ENCODE assay signal across 8 cellular contexts in the genomic region with DNA sequence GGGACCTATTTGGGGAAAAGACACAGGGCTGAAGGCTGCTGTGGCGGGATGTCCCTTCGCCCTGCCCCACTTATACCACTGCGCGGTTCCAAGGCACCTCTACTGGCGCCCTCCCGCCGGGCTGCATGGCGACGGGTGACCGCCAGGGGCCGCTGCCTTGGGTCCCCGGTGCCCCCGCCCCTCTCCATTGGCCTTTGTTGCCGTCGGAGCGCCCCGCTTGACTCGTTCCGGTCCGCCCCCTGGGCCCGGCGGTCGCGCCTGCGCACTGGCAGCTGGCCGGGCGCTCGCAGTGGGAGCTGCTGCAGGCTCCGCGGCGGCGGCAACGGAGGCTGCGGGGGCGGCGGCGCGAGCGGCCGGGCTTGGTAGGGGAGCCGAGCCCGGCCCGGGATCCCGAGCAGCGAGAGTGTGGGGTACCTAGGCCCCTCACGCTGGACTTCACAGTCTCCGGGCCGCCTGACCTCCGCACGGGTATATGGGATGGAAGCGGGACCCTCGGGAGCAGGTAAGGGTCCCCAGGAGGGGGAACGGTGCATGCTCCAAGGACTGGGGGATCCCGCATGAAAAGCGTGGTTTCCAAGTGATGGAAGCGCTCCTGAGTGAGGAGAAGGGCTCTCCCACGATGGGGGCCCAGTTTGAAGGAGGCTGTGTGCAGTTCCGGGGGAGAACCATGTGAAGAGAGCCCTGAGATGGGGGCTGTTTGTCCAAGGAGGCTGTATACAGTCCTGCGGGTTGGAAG. TPM values are rescaled to one million over a fixed set of nuclear protein-coding genes. Genes with fewer than 3 reads are reported as not detected.
DNase-seq lines count a peak whose midpoint lies in the region; ATAC-seq and TF ChIP-seq lines count a peak whose summit lies in the region.

A gene (plus strand): TSS at position 265 of the 736 bp plus-strand sequence. CDS start 213 bp downstream, at position 478.

- peaks cover 39% of the 10 kb centered on the region for H3K4me1 Mint-ChIP-seq in progenitor cell of endocrine pancreas (ENCODE audit: low read depth)

- no peaks in the 10 kb centered on the region for H3K27me3 ChIP-seq in upper lobe of right lung

- peak; percentile 92 for TF ChIP-seq POLR2A in GM15510 (IDR thresholded peaks at IDR 0.05; ENCODE audit: borderline replicate concordance, extremely low read depth, insufficient read length)

- H3K36me3 Mint-ChIP-seq in progenitor cell of endocrine pancreas (ENCODE audit: insufficient read depth) = no peaks in the 10 kb centered on the region

- H3K4me3 Mint-ChIP-seq in progenitor cell of endocrine pancreas (ENCODE audit: low read depth) = peak within 1 kb of the TSS; percentile 97

- peaks cover 3% of the 10 kb centered on the region for H3K27me3 Mint-ChIP-seq in progenitor cell of endocrine pancreas

- DNase-seq in NCI-H1694 (lab: John Stamatoyannopoulos, UW) (peak; percentile 68), amniotic stem cell (lab: John Stamatoyannopoulos, UW) (peak; percentile 66), left cardiac atrium (peak; percentile 94), progenitor cell of endocrine pancreas (ENCODE audit: low spot score, unreplicated experiment) (peak; percentile 98), upper lobe of right lung (peak; percentile 97)

- intact Hi-C loops in T-helper 1 cell treated with Interleukin-12 subunit alpha and Interleukin-12 subunit beta and Interleukin-4 antibody, amounts not matched to agents 30 ng/mL and 1 ng/mL, for 36 hours (cut with micrococcal nuclease) = loop anchor here (1.0 to 10.0 kb wide), 10 partner anchors 47 to 1024 kb away; a partner anchor contains a TSS
- intact Hi-C loops in left cardiac atrium (cut with DNase I) (no loop called here), upper lobe of right lung (cut with DNase I) (no loop called here)

- peak within 1 kb of the TSS; percentile 97 for H3K27ac Mint-ChIP-seq in progenitor cell of endocrine pancreas

- peak within 1 kb of the TSS; percentile 99 for H3K4me3 ChIP-seq in upper lobe of right lung

- TF ChIP-seq CTCF in progenitor cell of endocrine pancreas (IDR thresholded peaks at IDR 0.05; ENCODE audit: unreplicated experiment) = peak; percentile 98
- peak; percentile 96 for TF ChIP-seq CTCF in upper lobe of right lung (IDR thresholded peaks at IDR 0.05)

- H3K9me3 Mint-ChIP-seq in progenitor cell of endocrine pancreas (ENCODE audit: low read depth) = no peaks in the 10 kb centered on the region

- peaks cover under 1% of the 10 kb centered on the region for H3K36me3 ChIP-seq in upper lobe of right lung

- H3K9me3 ChIP-seq in upper lobe of right lung = no peaks in the 10 kb centered on the region

- peaks cover 42% of the 10 kb centered on the region for H3K4me1 ChIP-seq in upper lobe of right lung

- peak within 1 kb of the TSS; percentile 75 for H3K27ac ChIP-seq in upper lobe of right lung

- ATAC-seq in HG02885 (IDR thresholded peaks at IDR 0.05; ENCODE audit: poor library complexity, unreplicated experiment) = peak; percentile 89
- ATAC-seq in left cardiac atrium = peak; percentile 98 to 99
- peak; percentile 99 for ATAC-seq in upper lobe of right lung

RNA-seq across cellular contexts. Expression of the gene that starts here (rescaled TPM):
- 25.7 and 26.4 TPM in 2 replicates for total RNA-seq in T-helper 1 cell treated with Interleukin-12 subunit alpha and Interleukin-12 subunit beta and Interleukin-4 antibody, amounts not matched to agents 30 ng/mL and 1 ng/mL, for 36 hours
- total RNA-seq in left cardiac atrium = 10 to 100 TPM; 23.7 to 24.6 TPM
- 103 and 110 TPM in 2 replicates for total RNA-seq in progenitor cell of endocrine pancreas
- 27.7 TPM for total RNA-seq in upper lobe of right lung

Comparison
In these comparisons a context has a peak if more than half of its experiments do, and no peak if none do; other contexts are left out.
1. Peak in every context shown above with its lines: DNase-seq, ATAC-seq, H3K4me3 ChIP-seq and H3K27ac ChIP-seq.